ENCODE assay signal across 9 cellular contexts in genomic region chr5:129904667-129905466, GRCh38. TPM values are rescaled to one million over a fixed set of nuclear protein-coding genes. Genes with fewer than 3 reads are reported as not detected.
DNase-seq lines count a peak whose midpoint lies in the region; ATAC-seq and TF ChIP-seq lines count a peak whose summit lies in the region.
"Had no signal": no experiment of that assay in that cellular context is flagged by ENCODE, and none has a peak within 500 bp of the region (broad histone marks: within the 10 kb centered on the region; RNA-seq: fewer than 3 reads in every experiment).

No MANE protein-coding gene starts in this region.

- peak overlapping the region; percentile 41 for H3K4me3 ChIP-seq in GM12865 (ENCODE audit: low read depth, low read length)
- peak overlapping the region; percentile 83 for H3K4me3 ChIP-seq in GM23338
- H3K4me3 ChIP-seq in ectodermal cell (ENCODE audit: insufficient read depth, low read depth, low read length) = peak overlapping the region; percentile 44
- peak overlapping the region; percentile 34 for H3K4me3 ChIP-seq in mesendoderm (ENCODE audit: low read length)
- H3K4me3 ChIP-seq in upper lobe of right lung = peak overlapping the region; percentile 67

- H3K79me1 ChIP-seq in mesendoderm (ENCODE audit: low read length) = no peaks in the 10 kb centered on the region

- H3K4ac ChIP-seq in mesendoderm (ENCODE audit: low read depth, low read length) = peak overlapping the region; percentile 20

- no peaks in the 10 kb centered on the region for H3K9me2 ChIP-seq in GM23338 (ENCODE audit: insufficient read depth)

- no peak overlapping the region for H2BK120ac ChIP-seq in mesendoderm (ENCODE audit: low read depth, low read length)

- H4K5ac ChIP-seq in mesendoderm (ENCODE audit: low read length) = no peak overlapping the region

- DNase-seq in GM12865 (ENCODE audit: low read depth) = peak; percentile 3
- DNase-seq in GM23338 (ENCODE audit: low spot score) = peak; percentile 45
- peak; percentile 17 for DNase-seq in NCI-H69 (lab: John Stamatoyannopoulos, UW)
- no peak for DNase-seq in mesendoderm
- DNase-seq in upper lobe of right lung = peak; percentile 69
- no peak for DNase-seq in T1000 (lab: John Stamatoyannopoulos, UW)
- no peak for DNase-seq in NCI-H187 (lab: John Stamatoyannopoulos, UW)

- no peak overlapping the region for H2BK15ac ChIP-seq in mesendoderm (replicated peaks; ENCODE audit: low read depth)

- intact Hi-C loops in upper lobe of right lung (cut with DNase I) = no loop called here

- H2BK5ac ChIP-seq in mesendoderm (ENCODE audit: low read length) = no peak overlapping the region

- H3K27ac Mint-ChIP-seq in GM23338 = no peak overlapping the region
- H3K27ac Mint-ChIP-seq: T-helper 1 cell treated with Interleukin-12 subunit alpha and Interleukin-12 subunit beta and Interleukin-4 antibody, amounts not matched to agents 30 μg/mL and 1 μg/mL, for 36 hours had no signal

- no peak overlapping the region for H3K27ac ChIP-seq in GM23338 (ENCODE audit: low read depth)
- H3K27ac ChIP-seq in ectodermal cell (ENCODE audit: insufficient read depth, low read depth, low read length, poor library complexity, severe bottlenecking) = no peak overlapping the region
- H3K27ac ChIP-seq in mesendoderm (ENCODE audit: low read depth, low read length) = no peak overlapping the region
- peak overlapping the region; percentile 68 for H3K27ac ChIP-seq in upper lobe of right lung

- H3K4me1 ChIP-seq in GM23338 (ENCODE audit: insufficient read depth) = peaks cover 10% of the 10 kb centered on the region; the same call in 1 of the 2 replicates
- no peaks in the 10 kb centered on the region for H3K4me1 ChIP-seq in ectodermal cell (ENCODE audit: control insufficient read depth, insufficient read depth, low read length)
- no peaks in the 10 kb centered on the region for H3K4me1 ChIP-seq in mesendoderm (ENCODE audit: control insufficient read depth, low read depth, low read length)
- peaks cover 18% of the 10 kb centered on the region for H3K4me1 ChIP-seq in upper lobe of right lung

- no peaks in the 10 kb centered on the region; the same call in 2 of the 3 replicates for H3K36me3 Mint-ChIP-seq in GM23338 (ENCODE audit: low read depth)

- H3K4me2 ChIP-seq in GM23338 = peak overlapping the region; percentile 93
- H3K4me2 ChIP-seq in mesendoderm (ENCODE audit: low read length) = peak overlapping the region; percentile 94

- H3K9ac ChIP-seq in mesendoderm (ENCODE audit: low read length) = peak overlapping the region; percentile 74

- no peak for TF ChIP-seq CTCF in GM12865 (IDR thresholded peaks at IDR 0.05; ENCODE audit: insufficient read depth, low read depth, low read length, missing control alignments)
- no peak for TF ChIP-seq CTCF in GM23338 (conservative IDR thresholded peaks at IDR 0.05; ENCODE audit: low read depth in 2 of 2)
- TF ChIP-seq CTCF in upper lobe of right lung (IDR thresholded peaks at IDR 0.05) = peak; percentile 3

- peak overlapping the region; percentile 79; the same call in 2 of the 3 replicates for H3K4me3 Mint-ChIP-seq in GM23338

- H3K56ac ChIP-seq in mesendoderm (ENCODE audit: low read length) = peak overlapping the region; percentile 90

- H3F3A ChIP-seq in GM23338 (replicated peaks; ENCODE audit: low read depth) = no peaks in the 10 kb centered on the region

- WGBS in ectodermal cell, 2 experiments = 0% methylated on average over 103 of the region's 103 CpGs
- no CpG with 5 or more reads among the region's 103 CpGs for WGBS in mesendoderm (ENCODE audit: extremely low coverage, insufficient coverage, low lambda C conversion rate)

- H4K20me1 ChIP-seq in GM23338 (replicated peaks; ENCODE audit: insufficient read depth) = no peaks in the 10 kb centered on the region

- H4K8ac ChIP-seq in mesendoderm (ENCODE audit: low read depth, low read length) = no peak overlapping the region

- H3K23ac ChIP-seq in mesendoderm (ENCODE audit: low read length) = peak overlapping the region; percentile 84

- peaks cover 53% of the 10 kb centered on the region for H3K27me3 ChIP-seq in GM23338 (ENCODE audit: insufficient read depth)
- H3K27me3 ChIP-seq in ectodermal cell (ENCODE audit: control insufficient read depth, insufficient read depth, low read length, poor library complexity, severe bottlenecking) = peaks cover 64% of the 10 kb centered on the region
- peaks cover 2% of the 10 kb centered on the region for H3K27me3 ChIP-seq in mesendoderm (ENCODE audit: insufficient read depth, low read length, poor library complexity)
- H3K27me3 ChIP-seq in upper lobe of right lung = peaks cover 3% of the 10 kb centered on the region

- no peaks in the 10 kb centered on the region for H3K9me3 ChIP-seq in ectodermal cell (ENCODE audit: control insufficient read depth, low read length)
- no peaks in the 10 kb centered on the region for H3K9me3 ChIP-seq in upper lobe of right lung

- peak overlapping the region; percentile 82 for H3K18ac ChIP-seq in mesendoderm (ENCODE audit: low read length)

- peaks cover 9% of the 10 kb centered on the region for H3K4me1 Mint-ChIP-seq in GM23338

- no peaks in the 10 kb centered on the region for H3K36me3 ChIP-seq in GM23338 (ENCODE audit: insufficient read depth)
- no peaks in the 10 kb centered on the region for H3K36me3 ChIP-seq in ectodermal cell (ENCODE audit: control insufficient read depth, insufficient read depth, low read length)
- no peaks in the 10 kb centered on the region for H3K36me3 ChIP-seq in mesendoderm (ENCODE audit: control insufficient read depth, insufficient read depth, low read length)
- H3K36me3 ChIP-seq in upper lobe of right lung = no peaks in the 10 kb centered on the region

- ATAC-seq in GM23338 (peak; percentile 17), upper lobe of right lung (peak; percentile 53)

- H2AFZ ChIP-seq in GM23338 = peak overlapping the region; percentile 97

- no peak overlapping the region for H2AK5ac ChIP-seq in mesendoderm (ENCODE audit: low read length)

- H3K9me3 Mint-ChIP-seq in GM23338 = peaks cover 3% of the 10 kb centered on the region; the same call in 1 of the 3 replicates
- H3K9me3 Mint-ChIP-seq: T-helper 1 cell treated with Interleukin-12 subunit alpha and Interleukin-12 subunit beta and Interleukin-4 antibody, amounts not matched to agents 30 μg/mL and 1 μg/mL, for 36 hours had no signal

- H3K27me3 Mint-ChIP-seq in GM23338 (ENCODE audit: insufficient read depth, low read depth, poor library complexity) = peaks cover 24% of the 10 kb centered on the region

- no peaks in the 10 kb centered on the region for H3K79me2 ChIP-seq in GM23338 (replicated peaks; ENCODE audit: insufficient read depth)
- H3K79me2 ChIP-seq in mesendoderm (ENCODE audit: control insufficient read depth, insufficient read depth, low read length) = no peaks in the 10 kb centered on the region

TF ChIP-seq in GM23338, 12 proteins besides CTCF, POLR2A, EP300 and RAD21:
- TF ChIP-seq REST (IDR thresholded peaks at IDR 0.05; ENCODE audit: unreplicated experiment) (no peak), NANOG (IDR thresholded peaks at IDR 0.05; ENCODE audit: borderline replicate concordance) (no peak), JUNB (IDR thresholded peaks at IDR 0.05; ENCODE audit: unreplicated experiment) (no peak), ZNF331 (CRISPR knock-in tag; IDR thresholded peaks at IDR 0.05; ENCODE audit: low read depth) (no peak), EZH2 (IDR thresholded peaks at IDR 0.05; ENCODE audit: low read depth, unreplicated experiment) (no peak)

RNA-seq across cellular contexts. Expression of gene CHSY3, which starts 0.6 kb away (rescaled TPM):
- total RNA-seq in GM23338 (2014; rRNA removed; shearing (Covaris generic)) = 2.3 and 3.0 TPM in 2 replicates
- polyA plus RNA-seq in GM23338 (2016; fragmentation: Nextera tagmentation; extraction: Ambion mirVana) = 0.44 and 0.49 TPM in 2 replicates
- polyA plus RNA-seq in ectodermal cell (2013, experiment 1 of 4) = 1.5 TPM
- 0.66 TPM for polyA plus RNA-seq in ectodermal cell (2013, experiment 2 of 4)
- polyA plus RNA-seq in ectodermal cell (2013, experiment 3 of 4) = 0.59 TPM
- polyA plus RNA-seq in ectodermal cell (2013, experiment 4 of 4) = 0.53 TPM
- polyA plus RNA-seq in mesendoderm (2013, experiment 1 of 2) = 1.2 TPM
- 1.2 TPM for polyA plus RNA-seq in mesendoderm (2013, experiment 2 of 2)
- 5.7 TPM for total RNA-seq in upper lobe of right lung

Comparison
In these comparisons a context has a peak if more than half of its experiments do, and no peak if none do; other contexts are left out.
1. DNase-seq: peak in GM12865 (single experiment), GM23338 (single experiment), NCI-H69 (single experiment) and upper lobe of right lung (single experiment); none in mesendoderm (single experiment), T1000 (single experiment) and NCI-H187 (0 of 2).
2. Peak in every context shown above with its lines, with median percentiles within 50 percentile points of each other: H3K4me3 ChIP-seq.